ENCODE assay signal across 8 cellular contexts in genomic region chr3:185943363-185944106, GRCh38. TPM values are rescaled to one million over a fixed set of nuclear protein-coding genes. Genes with fewer than 3 reads are reported as not detected.
DNase-seq lines count a peak whose midpoint lies in the region; ATAC-seq and TF ChIP-seq lines count a peak whose summit lies in the region.

No MANE protein-coding gene starts in this region.

- H3K9ac ChIP-seq in NT2/D1 (ENCODE audit: insufficient read length, low read depth): peak overlapping the region; percentile 46

- peak; percentile 68 for DNase-seq in DMS 273 treated with DMSO at 0.1 percent for 48 hours (lab: John Stamatoyannopoulos, UW)
- DNase-seq in HUDEP-2 (lab: John Stamatoyannopoulos, UW; ENCODE audit: unreplicated experiment in 76 of 76): peak in 67 of 76 experiments; percentile 8 to 74 (median 53)
- peak; percentile 88 for DNase-seq in NT2/D1 (ENCODE audit: low read depth, low spot score)
- peak; percentile 78 for DNase-seq in activated T-cell treated with anti-CD3 and anti-CD28 coated beads for 24 hours (ENCODE audit: low read depth)
- peak; percentile 79 to 91 for DNase-seq in erythroblast (lab: John Stamatoyannopoulos, UW)
- DNase-seq in naive B cell: peak; percentile 81
- peak; percentile 61 to 71 for DNase-seq in stimulated activated CD8-positive, alpha-beta memory T cell treated with anti-CD3 and anti-CD28 coated beads, Interleukin-7, amount 100 ng/mL, for 48 hours (ENCODE audit: extremely low read depth in 1 of 2, low read depth in 1 of 2)

- peak overlapping the region in 5 of 6 donors; percentile 51 to 76 (median 59) for H3K27ac Mint-ChIP-seq in naive B cell

- peaks cover 0 to 2% (median 0%) of the 10 kb centered on the region in 7 donors for H3K9me3 Mint-ChIP-seq in naive B cell

- H3K36me3 Mint-ChIP-seq in naive B cell: no peaks in the 10 kb centered on the region

- peaks cover 2% of the 10 kb centered on the region for H3K4me1 ChIP-seq in NT2/D1 (ENCODE audit: insufficient read depth, insufficient read length)

- H3K36me3 ChIP-seq in NT2/D1 (ENCODE audit: insufficient read depth, insufficient read length, low read length): no peaks in the 10 kb centered on the region

- peak; percentile 96 for ATAC-seq in GM21447 (IDR thresholded peaks at IDR 0.05; ENCODE audit: unreplicated experiment)
- ATAC-seq in naive B cell (ENCODE audit: low read depth in 2 of 2): peak; percentile 94 to 95

- no peak for TF ChIP-seq POLR2A in erythroblast (IDR thresholded peaks at IDR 0.05; ENCODE audit: low read length)

- H3K27me3 Mint-ChIP-seq in naive B cell: peaks cover 0 to 17% (median 0%) of the 10 kb centered on the region in 3 donors

- no peaks in the 10 kb centered on the region for H3K27me3 ChIP-seq in NT2/D1 (ENCODE audit: insufficient read depth, insufficient read length)

- peaks cover 4 to 16% (median 16%) of the 10 kb centered on the region in 3 donors for H3K4me1 Mint-ChIP-seq in naive B cell

- H3K4me3 ChIP-seq in NT2/D1 (ENCODE audit: insufficient read length, low read depth): no peak overlapping the region

- H3K9me3 ChIP-seq in NT2/D1 (ENCODE audit: insufficient read depth, low read length): no peaks in the 10 kb centered on the region

- peak overlapping the region; percentile 50 to 89 (median 73) for H3K4me3 Mint-ChIP-seq in naive B cell

RNA-seq across cellular contexts. Expression of gene TRA2B, which starts 5.7 kb away (rescaled TPM):
- polyA plus RNA-seq in naive B cell (ENCODE audit: low read depth in 6 of 6): 100 to 1,000 TPM; 190 to 378 (median 318) TPM
